ENCODE assay signal across 9 cellular contexts in genomic region chr10:61284222-61284890, GRCh38.
DNase-seq lines count a peak whose midpoint lies in the region; ATAC-seq and TF ChIP-seq lines count a peak whose summit lies in the region.
"Had no signal": no experiment of that assay in that cellular context is flagged by ENCODE, and none has a peak within 500 bp of the region (broad histone marks: within the 10 kb centered on the region; RNA-seq: fewer than 3 reads in every experiment).

No MANE protein-coding gene starts in this region.

- H3K27ac ChIP-seq in KOPT-K1 (ENCODE audit: low read depth, low read length, poor library complexity, severe bottlenecking) (peak overlapping the region; percentile 59), SK-N-SH (ENCODE audit: low read depth in 2 of 2, low read length in 1 of 2) (peak overlapping the region in 1 of 2 experiments; percentile 45; a peak in 1 of 4 replicates)
- H3K27ac ChIP-seq: BLaER1 treated with 17β-estradiol and CSF1 and Interleukin-3, amounts not matched to agents 10 nM and 100 nM had no signal

- POLR2A ChIA-PET in SK-N-SH (lab: Yijun Ruan, JAX): no interaction called here

- no peak overlapping the region for H3K4me2 ChIP-seq in SK-N-SH

- peak overlapping the region; percentile 60 for H3K4me3 Mint-ChIP-seq in natural killer cell

- H3K27ac Mint-ChIP-seq in natural killer cell: peak overlapping the region in 1 of 2 donors; percentile 57

- no peaks in the 10 kb centered on the region for H3K36me3 ChIP-seq in KOPT-K1 (ENCODE audit: insufficient read depth, low read length)
- H3K36me3 ChIP-seq in SK-N-SH (replicated peaks in 1 of 2; ENCODE audit: control insufficient read depth in 1 of 2, insufficient read depth in 2 of 2, low read length in 1 of 2): no peaks in the 10 kb centered on the region
- H3K36me3 ChIP-seq: BLaER1 treated with 17β-estradiol and CSF1 and Interleukin-3, amounts not matched to agents 10 nM and 100 nM had no signal

- intact Hi-C loops in natural killer cell (cut with micrococcal nuclease): loop anchor here (2.0 kb wide), 2 partner anchors 144 to 468 kb away; no protein-coding TSS in a partner anchor

- H3K4me3 ChIP-seq in SK-N-SH (ENCODE audit: low read depth in 2 of 2, low read length in 1 of 2): no peak overlapping the region
- H3K4me3 ChIP-seq in epithelial cell of proximal tubule (ENCODE audit: low read depth, low read length): no peak overlapping the region
- H3K4me3 ChIP-seq: BLaER1 treated with 17β-estradiol and CSF1 and Interleukin-3, amounts not matched to agents 10 nM and 100 nM had no signal

- TF ChIP-seq RAD21 in SK-N-SH (IDR thresholded peaks at IDR 0.05; ENCODE audit: low read length): peak; percentile 86

- peaks cover 31 to 41% of the 10 kb centered on the region in 2 donors for H3K4me1 Mint-ChIP-seq in natural killer cell

- H3F3A ChIP-seq in SK-N-SH (replicated peaks; ENCODE audit: insufficient read depth): no peaks in the 10 kb centered on the region

- TF ChIP-seq CTCF in SK-N-SH (IDR thresholded peaks at IDR 0.05) (peak; percentile 85), epithelial cell of proximal tubule (conservative IDR thresholded peaks at IDR 0.05; ENCODE audit: low read depth, low read length) (peak; percentile 72), natural killer cell (IDR thresholded peaks at IDR 0.05) (peak; percentile 88)

- peak in 2 of 3 donors; percentile 37 to 50 for ATAC-seq in natural killer cell

- no peaks in the 10 kb centered on the region for H3K27me3 Mint-ChIP-seq in natural killer cell (ENCODE audit: low read depth in 2 of 2)

- no peak overlapping the region for H3K9ac ChIP-seq in SK-N-SH
- H3K9ac ChIP-seq: BLaER1 treated with 17β-estradiol and CSF1 and Interleukin-3, amounts not matched to agents 10 nM and 100 nM had no signal

- no peak for TF ChIP-seq EP300 in SK-N-SH (IDR thresholded peaks at IDR 0.05; ENCODE audit: borderline replicate concordance in 1 of 2, low read depth in 1 of 2, low read length in 1 of 2)

- H3K4me1 ChIP-seq in SK-N-SH (ENCODE audit: control insufficient read depth in 1 of 2, insufficient read depth in 2 of 2, low read depth in 1 of 2, low read length in 1 of 2): no peaks in the 10 kb centered on the region; a peak in 1 of 4 replicates

- no peaks in the 10 kb centered on the region for H3K9me3 Mint-ChIP-seq in natural killer cell

- no peaks in the 10 kb centered on the region for H3K36me3 Mint-ChIP-seq in natural killer cell

- peak; percentile 1 for DNase-seq in DMS79 treated with DMSO at 0.1 percent for 48 hours (lab: John Stamatoyannopoulos, UW)
- no peak for DNase-seq in DMS79 (lab: John Stamatoyannopoulos, UW)
- DNase-seq in SK-N-SH: peak; percentile 20
- DNase-seq in epithelial cell of proximal tubule (ENCODE audit: low read depth): peak; percentile 15
- DNase-seq in natural killer cell: no peak
- DNase-seq in mucosa of gallbladder (ENCODE audit: low spot score): no peak
- DNase-seq in stimulated activated CD4-positive, alpha-beta T cell treated with anti-CD3 and anti-CD28 coated beads, Interleukin-12 subunit alpha, Interleukin-12 subunit beta, amount 100 ng/mL, for 4 hours: no peak

- H3K9me3 ChIP-seq in KOPT-K1 (ENCODE audit: insufficient read depth, low read length, poor library complexity, severe bottlenecking) (peaks cover 30% of the 10 kb centered on the region), SK-N-SH (no peaks in the 10 kb centered on the region)

- H4K20me1 ChIP-seq in SK-N-SH (ENCODE audit: insufficient read depth): no peaks in the 10 kb centered on the region
- H4K20me1 ChIP-seq: BLaER1 treated with 17β-estradiol and CSF1 and Interleukin-3, amounts not matched to agents 10 nM and 100 nM had no signal

- H3K79me2 ChIP-seq in SK-N-SH (ENCODE audit: insufficient read depth): no peaks in the 10 kb centered on the region

- CTCF ChIA-PET in SK-N-SH (lab: Yijun Ruan, JAX): interaction anchor here (0.6 to 1.7 kb wide), 16 partner anchors 10 to 839 kb away, joined by 3 to 9 read pairs (median 4); no protein-coding TSS in a partner anchor

- WGBS in SK-N-SH (ENCODE audit: low lambda C conversion rate): 25% methylated on average over 5 of the region's 5 CpGs

- no peak overlapping the region for H2AFZ ChIP-seq in SK-N-SH (ENCODE audit: low read depth)

- no peaks in the 10 kb centered on the region for H3K27me3 ChIP-seq in SK-N-SH (ENCODE audit: insufficient read depth)

- H3K9me2 ChIP-seq in SK-N-SH: no peaks in the 10 kb centered on the region

TF ChIP-seq in SK-N-SH, 30 proteins besides CTCF, POLR2A, EP300 and RAD21:
- TF ChIP-seq PBX3 (IDR thresholded peaks at IDR 0.05) (peak; percentile 56), FOSL2 (IDR thresholded peaks at IDR 0.05; ENCODE audit: borderline replicate concordance, low read depth) (peak; percentile 26; the same call in 1 of the 2 replicates), JUND (IDR thresholded peaks at IDR 0.05) (peak; percentile 9; the same call in 1 of the 2 replicates), RFX5 (IDR thresholded peaks at IDR 0.05; ENCODE audit: low read length) (no peak), TCF12 (IDR thresholded peaks at IDR 0.05) (0 out of 2 replicates have a peak, but pooled peaks have one; percentile 17), SMC3 (IDR thresholded peaks at IDR 0.05; ENCODE audit: low read depth, low read length) (peak; percentile 63; the same call in 1 of the 2 replicates), FOXM1 (IDR thresholded peaks at IDR 0.05; ENCODE audit: low read depth) (no peak)

Comparison
In these comparisons a context has a peak if more than half of its experiments do, and no peak if none do; other contexts are left out.
1. DNase-seq: peak in DMS79 treated with DMSO at 0.1 percent for 48 hours (single experiment), SK-N-SH (single experiment) and epithelial cell of proximal tubule (single experiment); none in DMS79 (single experiment), natural killer cell (single experiment), mucosa of gallbladder (single experiment) and stimulated activated CD4-positive, alpha-beta T cell treated with anti-CD3 and anti-CD28 coated beads, Interleukin-12 subunit alpha, Interleukin-12 subunit beta, amount 100 ng/mL, for 4 hours (single experiment).
2. Peak in every context shown above with its lines, with median percentiles within 50 percentile points of each other: CTCF ChIP-seq.